Comparison of ENCODE assay signal across 18 cellular contexts in genomic region chr20:51444922-51445438, GRCh38.
DNase-seq lines count a peak whose midpoint lies in the region; ATAC-seq and TF ChIP-seq lines count a peak whose summit lies in the region.
"Had no signal": no experiment of that assay in that cellular context is flagged by ENCODE, and none has a peak within 500 bp of the region (broad histone marks: within the 10 kb centered on the region; RNA-seq: fewer than 3 reads in every experiment).

No MANE protein-coding gene starts in this region.

- H3K4me2 ChIP-seq in trophoblast cell (ENCODE audit: low read length), result no peak overlapping the region

- TF ChIP-seq CTCF in HEK293 (tag by site-specific recombination; IDR thresholded peaks at IDR 0.05), result no peak

- no CpG with 5 or more reads among the region's 9 CpGs for WGBS in trophoblast cell (ENCODE audit: extremely low coverage, insufficient coverage, insufficient read length)

- peak overlapping the region; percentile 95 for H2BK120ac ChIP-seq in trophoblast cell (ENCODE audit: insufficient read depth, low read length, poor library complexity)

- no peaks in the 10 kb centered on the region for H3K9me3 ChIP-seq in HEK293 (ENCODE audit: control insufficient read depth, insufficient read depth, low read depth, low read length)
- no peaks in the 10 kb centered on the region for H3K9me3 ChIP-seq in trophoblast cell (ENCODE audit: insufficient read depth, low read depth, low read length)
- H3K9me3 ChIP-seq: Peyer's patch, prostate gland had no signal

- no peak overlapping the region for H3K9ac ChIP-seq in trophoblast cell (ENCODE audit: low read length)

- H3K27ac Mint-ChIP-seq in activated CD4-positive, alpha-beta T cell treated with anti-CD3 and anti-CD28 coated beads, Interleukin-2, amount 10 ng/mL, durations not matched to agents 7 days and 5 days, result peak overlapping the region; percentile 55
- no peak overlapping the region for H3K27ac Mint-ChIP-seq in activated CD4-positive, alpha-beta T cell treated with anti-CD3 and anti-CD28 coated beads for 36 hours
- H3K27ac Mint-ChIP-seq in effector memory CD8-positive, alpha-beta T cell, result peak overlapping the region; percentile 89 to 94

- no peak for ATAC-seq in activated CD4-positive, alpha-beta T cell treated with anti-CD3 and anti-CD28 coated beads for 36 hours
- ATAC-seq in effector memory CD8-positive, alpha-beta T cell (replicated peaks), result no peak
- no peak for ATAC-seq in GM18520 (IDR thresholded peaks at IDR 0.05; ENCODE audit: unreplicated experiment)

- H4K8ac ChIP-seq in trophoblast cell (ENCODE audit: low read depth, low read length), result peak overlapping the region; percentile 54

- H3K36me3 Mint-ChIP-seq in activated CD4-positive, alpha-beta T cell treated with anti-CD3 and anti-CD28 coated beads, Interleukin-2, amount 10 ng/mL, durations not matched to agents 7 days and 5 days (ENCODE audit: low read depth), result peaks cover 59% of the 10 kb centered on the region
- peaks cover 67% of the 10 kb centered on the region for H3K36me3 Mint-ChIP-seq in activated CD4-positive, alpha-beta T cell treated with anti-CD3 and anti-CD28 coated beads for 36 hours (ENCODE audit: low read depth)
- peaks cover 60% of the 10 kb centered on the region for H3K36me3 Mint-ChIP-seq in effector memory CD8-positive, alpha-beta T cell (ENCODE audit: insufficient read depth)
- H3K36me3 Mint-ChIP-seq: CD14-positive monocyte had no signal

- H3K27me3 Mint-ChIP-seq in activated CD4-positive, alpha-beta T cell treated with anti-CD3 and anti-CD28 coated beads, Interleukin-2, amount 10 ng/mL, durations not matched to agents 7 days and 5 days, result no peaks in the 10 kb centered on the region
- H3K27me3 Mint-ChIP-seq in activated CD4-positive, alpha-beta T cell treated with anti-CD3 and anti-CD28 coated beads for 36 hours, result no peaks in the 10 kb centered on the region
- H3K27me3 Mint-ChIP-seq in effector memory CD8-positive, alpha-beta T cell, result no peaks in the 10 kb centered on the region
- H3K27me3 Mint-ChIP-seq: IgD-negative memory B cell had no signal

- H3K27me3 ChIP-seq in trophoblast cell (ENCODE audit: insufficient read depth, low read length) (no peaks in the 10 kb centered on the region), H7 (ENCODE audit: control insufficient read depth, insufficient read depth, low read length) (no peaks in the 10 kb centered on the region)
- H3K27me3 ChIP-seq: cardiac muscle cell, Peyer's patch had no signal

- H4K12ac ChIP-seq in trophoblast cell (ENCODE audit: low read depth, low read length), result no peak overlapping the region

- peak overlapping the region; percentile 66 for H3K4ac ChIP-seq in trophoblast cell (ENCODE audit: low read depth, low read length)

- H3K36me3 ChIP-seq in HEK293 (ENCODE audit: control insufficient read depth in 2 of 2, insufficient read depth in 1 of 2, low read length in 2 of 2) (no peaks in the 10 kb centered on the region), trophoblast cell (ENCODE audit: control insufficient read depth in 1 of 2, insufficient read depth in 2 of 2, low read length in 2 of 2) (peaks cover 0 to 2% of the 10 kb centered on the region in 2 experiments), H7 (replicated peaks; ENCODE audit: control insufficient read depth, insufficient read depth, low read length) (no peaks in the 10 kb centered on the region)
- H3K36me3 ChIP-seq: Peyer's patch, prostate gland had no signal

- no peak overlapping the region for H3K23ac ChIP-seq in trophoblast cell (ENCODE audit: low read length)

- peak overlapping the region; percentile 91 for H3K14ac ChIP-seq in trophoblast cell (ENCODE audit: low read length)

- H3K4me3 ChIP-seq in HEK293 (ENCODE audit: low read depth, low read length) (no peak overlapping the region), trophoblast cell (ENCODE audit: low read depth, low read length) (no peak overlapping the region), H7 (ENCODE audit: insufficient read depth, low read depth, low read length) (no peak overlapping the region)
- H3K4me3 ChIP-seq: cardiac muscle cell, Peyer's patch, prostate gland had no signal

- no peak overlapping the region for H3K4me3 Mint-ChIP-seq in activated CD4-positive, alpha-beta T cell treated with anti-CD3 and anti-CD28 coated beads, Interleukin-2, amount 10 ng/mL, durations not matched to agents 7 days and 5 days
- no peak overlapping the region for H3K4me3 Mint-ChIP-seq in activated CD4-positive, alpha-beta T cell treated with anti-CD3 and anti-CD28 coated beads for 36 hours
- peak overlapping the region in 1 of 2 donors; percentile 65 for H3K4me3 Mint-ChIP-seq in effector memory CD8-positive, alpha-beta T cell
- H3K4me3 Mint-ChIP-seq: CD14-positive monocyte had no signal

- CTCF ChIA-PET in activated CD4-positive, alpha-beta T cell treated with anti-CD3 and anti-CD28 coated beads, Interleukin-2, amount 10 ng/mL, durations not matched to agents 7 days and 5 days (lab: Charles Lee), result no interaction called here
- CTCF ChIA-PET in activated CD4-positive, alpha-beta T cell treated with anti-CD3 and anti-CD28 coated beads for 36 hours (lab: Charles Lee), result interaction anchor here (0.6 to 1.2 kb wide), 2 partner anchors 11 to 643 kb away, joined by 3 read pairs; no protein-coding TSS in a partner anchor
- CTCF ChIA-PET in HEK293 (lab: Yijun Ruan, JAX), result interaction anchor here (0.5 kb wide), 1 partner anchor 43 kb away, joined by 3 read pairs; no protein-coding TSS in a partner anchor

- peaks cover 47% of the 10 kb centered on the region for H3K79me1 ChIP-seq in trophoblast cell (ENCODE audit: low read length)

- POLR2A ChIA-PET in activated CD4-positive, alpha-beta T cell treated with anti-CD3 and anti-CD28 coated beads, Interleukin-2, amount 10 ng/mL, durations not matched to agents 7 days and 5 days (lab: Charles Lee), result no interaction called here
- POLR2A ChIA-PET in activated CD4-positive, alpha-beta T cell treated with anti-CD3 and anti-CD28 coated beads for 36 hours (lab: Charles Lee), result no interaction called here
- POLR2A ChIA-PET in HEK293 (lab: Yijun Ruan, JAX), result no interaction called here

- H2AFZ ChIP-seq in trophoblast cell (ENCODE audit: insufficient read depth, low read length, poor library complexity), result peak overlapping the region; percentile 72

- no peaks in the 10 kb centered on the region for H3K9me3 Mint-ChIP-seq in activated CD4-positive, alpha-beta T cell treated with anti-CD3 and anti-CD28 coated beads, Interleukin-2, amount 10 ng/mL, durations not matched to agents 7 days and 5 days
- H3K9me3 Mint-ChIP-seq in activated CD4-positive, alpha-beta T cell treated with anti-CD3 and anti-CD28 coated beads for 36 hours (ENCODE audit: low read depth), result no peaks in the 10 kb centered on the region
- no peaks in the 10 kb centered on the region for H3K9me3 Mint-ChIP-seq in effector memory CD8-positive, alpha-beta T cell
- H3K9me3 Mint-ChIP-seq: CD14-positive monocyte, IgD-negative memory B cell had no signal

- H2BK5ac ChIP-seq in trophoblast cell (ENCODE audit: low read depth, low read length, poor library complexity), result peak overlapping the region; percentile 83

- H2AK5ac ChIP-seq in trophoblast cell (ENCODE audit: low read length), result peak overlapping the region; percentile 95

- peaks cover 27% of the 10 kb centered on the region for H3K4me1 Mint-ChIP-seq in activated CD4-positive, alpha-beta T cell treated with anti-CD3 and anti-CD28 coated beads, Interleukin-2, amount 10 ng/mL, durations not matched to agents 7 days and 5 days
- H3K4me1 Mint-ChIP-seq in activated CD4-positive, alpha-beta T cell treated with anti-CD3 and anti-CD28 coated beads for 36 hours, result peaks cover 53% of the 10 kb centered on the region
- peaks cover 35 to 60% of the 10 kb centered on the region in 2 donors for H3K4me1 Mint-ChIP-seq in effector memory CD8-positive, alpha-beta T cell (ENCODE audit: low read depth in 2 of 2)

- peak overlapping the region; percentile 84 for H3K18ac ChIP-seq in trophoblast cell (ENCODE audit: low read length)

- peak overlapping the region; percentile 99 for H4K91ac ChIP-seq in trophoblast cell (ENCODE audit: low read depth, low read length)

- intact Hi-C loops in activated CD4-positive, alpha-beta T cell treated with anti-CD3 and anti-CD28 coated beads for 36 hours (cut with DNase I, micrococcal nuclease), result no loop called here

- H3K27ac ChIP-seq in HEK293 (ENCODE audit: extremely low read depth, low read depth, low read length), result no peak overlapping the region
- H3K27ac ChIP-seq in trophoblast cell (ENCODE audit: low read depth, low read length), result peak overlapping the region; percentile 19
- H3K27ac ChIP-seq: cardiac muscle cell, prostate gland had no signal

- DNase-seq in activated CD4-positive, alpha-beta T cell treated with anti-CD3 and anti-CD28 coated beads, Interleukin-2, amount 10 ng/mL, durations not matched to agents 7 days and 5 days, result no peak
- DNase-seq in activated CD4-positive, alpha-beta T cell treated with anti-CD3 and anti-CD28 coated beads for 36 hours, result no peak
- no peak for DNase-seq in effector memory CD8-positive, alpha-beta T cell
- DNase-seq in trophoblast cell, result no peak
- DNase-seq in H7, result no peak
- no peak for DNase-seq in NCI-H2029 (lab: John Stamatoyannopoulos, UW)
- DNase-seq: 8988T; MV-4-11; NCI-H2081 treated with DMSO at 0.1 percent for 48 hours; NCI-H748 treated with DMSO at 0.1 percent for 48 hours; Peyer's patch; stimulated activated naive CD4-positive, alpha-beta T cell had no signal

- no peaks in the 10 kb centered on the region for H3K4me1 ChIP-seq in HEK293 (ENCODE audit: control insufficient read depth, insufficient read depth, low read length)
- peaks cover 32% of the 10 kb centered on the region in 2 experiments for H3K4me1 ChIP-seq in trophoblast cell (ENCODE audit: control insufficient read depth in 1 of 2, insufficient read depth in 2 of 2, low read length in 2 of 2)
- H3K4me1 ChIP-seq: prostate gland had no signal

- peaks cover 8% of the 10 kb centered on the region for H3K79me2 ChIP-seq in trophoblast cell (ENCODE audit: control insufficient read depth, insufficient read depth, low read length, poor library complexity)

- peak overlapping the region; percentile 97 for H2BK12ac ChIP-seq in trophoblast cell (ENCODE audit: low read length)

TF ChIP-seq in HEK293, 187 proteins besides CTCF, POLR2A, EP300 and RAD21 (continues in another document):
- no peak for TF ChIP-seq ZNF248 (tag by site-specific recombination; IDR thresholded peaks at IDR 0.05)
- peak; percentile 98 for TF ChIP-seq SCRT2 (tag by site-specific recombination; IDR thresholded peaks at IDR 0.05)
